ENCODE assay signal across 8 cellular contexts in the genomic region with DNA sequence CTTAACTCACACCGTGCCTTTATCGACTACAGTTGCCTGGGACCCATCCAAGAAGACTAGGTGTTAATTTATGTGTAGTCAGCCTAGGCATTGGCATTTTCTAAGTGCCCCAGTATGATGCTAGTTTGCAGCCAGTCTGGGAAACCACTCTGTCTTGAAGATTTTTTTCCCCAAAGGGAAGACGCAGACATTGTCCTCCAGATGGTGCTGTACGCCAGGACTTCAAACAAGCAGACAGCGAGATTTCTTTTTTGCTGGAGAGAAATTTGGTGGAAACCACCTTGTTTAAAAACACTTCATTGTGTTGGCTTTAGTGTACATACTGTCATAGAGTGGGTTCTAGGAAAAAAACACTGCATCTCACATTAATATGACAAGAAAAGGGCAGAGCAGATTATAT. TPM values are rescaled to one million over a fixed set of nuclear protein-coding genes. Genes with fewer than 3 reads are reported as not detected.
A peak's percentile ranks its signal among the peaks of the same experiment; 100 is the strongest.
DNase-seq lines count a peak whose midpoint lies in the region; ATAC-seq, FAIRE-seq and TF ChIP-seq lines count a peak whose summit lies in the region.

No MANE protein-coding gene starts in this region.

- H3K4me2 ChIP-seq in A549, result no peak overlapping the region

- H3K27me3 Mint-ChIP-seq in activated CD4-positive, alpha-beta memory T cell treated with anti-CD3 and anti-CD28 coated beads, Interleukin-2, amount 10 ng/mL, durations not matched to agents 7 days and 5 days, result no peaks in the 10 kb centered on the region
- H3K27me3 Mint-ChIP-seq in memory B cell, result no peaks in the 10 kb centered on the region
- H3K27me3 Mint-ChIP-seq in CD4-positive, alpha-beta memory T cell, result no peaks in the 10 kb centered on the region

- no peaks in the 10 kb centered on the region for H3K9me3 Mint-ChIP-seq in activated CD4-positive, alpha-beta memory T cell treated with anti-CD3 and anti-CD28 coated beads, Interleukin-2, amount 10 ng/mL, durations not matched to agents 7 days and 5 days
- no peaks in the 10 kb centered on the region for H3K9me3 Mint-ChIP-seq in memory B cell
- H3K9me3 Mint-ChIP-seq in CD4-positive, alpha-beta memory T cell, result no peaks in the 10 kb centered on the region

- TF ChIP-seq CTCF in A549 (IDR thresholded peaks at IDR 0.05), result peak; percentile 44
- TF ChIP-seq CTCF in sigmoid colon (IDR thresholded peaks at IDR 0.05), result no peak

- H3K36me3 Mint-ChIP-seq in activated CD4-positive, alpha-beta memory T cell treated with anti-CD3 and anti-CD28 coated beads, Interleukin-2, amount 10 ng/mL, durations not matched to agents 7 days and 5 days (ENCODE audit: low read depth), result no peaks in the 10 kb centered on the region
- peaks cover 4% of the 10 kb centered on the region for H3K36me3 Mint-ChIP-seq in memory B cell
- peaks cover 8 to 16% of the 10 kb centered on the region in 2 donors for H3K36me3 Mint-ChIP-seq in CD4-positive, alpha-beta memory T cell

- H3K36me3 ChIP-seq in sigmoid colon, result peaks cover 0 to 7% (median 0%) of the 10 kb centered on the region in 4 donors
- no peaks in the 10 kb centered on the region for H3K36me3 ChIP-seq in CD4-positive, alpha-beta memory T cell (ENCODE audit: insufficient read depth, low read length)

- H3K9me3 ChIP-seq in A549 (no peaks in the 10 kb centered on the region), sigmoid colon (no peaks in the 10 kb centered on the region)
- no peaks in the 10 kb centered on the region for H3K9me3 ChIP-seq in CD4-positive, alpha-beta memory T cell (ENCODE audit: control insufficient read depth in 1 of 2, low read length in 2 of 2)

- no peak overlapping the region for H3K27ac ChIP-seq in A549
- H3K27ac ChIP-seq in sigmoid colon, result no peak overlapping the region
- H3K27ac ChIP-seq in CD4-positive, alpha-beta memory T cell (ENCODE audit: low read depth, low read length), result no peak overlapping the region

- no peaks in the 10 kb centered on the region for H3K27me3 ChIP-seq in sigmoid colon
- H3K27me3 ChIP-seq in CD4-positive, alpha-beta memory T cell (ENCODE audit: insufficient read depth, low read length), result no peaks in the 10 kb centered on the region

- peaks cover 5% of the 10 kb centered on the region for H3K4me1 Mint-ChIP-seq in activated CD4-positive, alpha-beta memory T cell treated with anti-CD3 and anti-CD28 coated beads, Interleukin-2, amount 10 ng/mL, durations not matched to agents 7 days and 5 days
- peaks cover 21% of the 10 kb centered on the region for H3K4me1 Mint-ChIP-seq in memory B cell
- peaks cover 0 to 7% (median 3%) of the 10 kb centered on the region in 4 donors for H3K4me1 Mint-ChIP-seq in CD4-positive, alpha-beta memory T cell

- CTCF ChIA-PET in A549 (lab: Yijun Ruan, JAX), result interaction anchor here (0.7 to 5.0 kb wide), 6 partner anchors 11 to 61 kb away, joined by 3 to 33 read pairs (median 10); a partner anchor contains a TSS
- CTCF ChIA-PET in activated CD4-positive, alpha-beta memory T cell treated with anti-CD3 and anti-CD28 coated beads, Interleukin-2, amount 10 ng/mL, durations not matched to agents 7 days and 5 days (lab: Charles Lee), result interaction anchor here (1.2 to 1.9 kb wide), 2 partner anchors 30 to 57 kb away, joined by 4 to 5 read pairs; a partner anchor contains a TSS
- CTCF ChIA-PET in CD4-positive, alpha-beta memory T cell (lab: Charles Lee; ENCODE audit: partially characterized antibody), result no interaction called here

- FAIRE-seq in A549 (lab: Jason Lieb, UNC) (no peak), G401.6 (lab: Jason Lieb, UNC) (peak; percentile 11)

- TF ChIP-seq POLR2A in A549 (IDR thresholded peaks at IDR 0.05; ENCODE audit: low read length), result no peak
- no peak for TF ChIP-seq POLR2A in sigmoid colon (IDR thresholded peaks at IDR 0.05)

- H3K27ac Mint-ChIP-seq in activated CD4-positive, alpha-beta memory T cell treated with anti-CD3 and anti-CD28 coated beads, Interleukin-2, amount 10 ng/mL, durations not matched to agents 7 days and 5 days, result no peak overlapping the region
- H3K27ac Mint-ChIP-seq in memory B cell, result peak overlapping the region; percentile 38
- H3K27ac Mint-ChIP-seq in CD4-positive, alpha-beta memory T cell, result no peak overlapping the region

- no peak overlapping the region for H3K4me3 Mint-ChIP-seq in activated CD4-positive, alpha-beta memory T cell treated with anti-CD3 and anti-CD28 coated beads, Interleukin-2, amount 10 ng/mL, durations not matched to agents 7 days and 5 days
- no peak overlapping the region for H3K4me3 Mint-ChIP-seq in memory B cell
- H3K4me3 Mint-ChIP-seq in CD4-positive, alpha-beta memory T cell, result no peak overlapping the region

- POLR2A ChIA-PET in A549 (lab: Yijun Ruan, JAX), result no interaction called here
- POLR2A ChIA-PET in activated CD4-positive, alpha-beta memory T cell treated with anti-CD3 and anti-CD28 coated beads, Interleukin-2, amount 10 ng/mL, durations not matched to agents 7 days and 5 days (lab: Charles Lee), result no interaction called here
- POLR2A ChIA-PET in CD4-positive, alpha-beta memory T cell (lab: Charles Lee; ENCODE audit: partially characterized antibody), result no interaction called here

- peak; percentile 61 to 72 for TF ChIP-seq RAD21 in A549 (conservative IDR thresholded peaks at IDR 0.05 in 1 of 2, IDR thresholded peaks at IDR 0.05 in 1 of 2)

- peak in 1 of 2 experiments; percentile 70; a peak in 3 of 6 replicates for ATAC-seq in A549
- no peak for ATAC-seq in memory B cell (ENCODE audit: low read depth)
- no peak for ATAC-seq in GM18517 (IDR thresholded peaks at IDR 0.05; ENCODE audit: unreplicated experiment)

- DNase-seq in A549 (ENCODE audit: low read depth in 1 of 2, low spot score in 1 of 2) (peak in 1 of 2 experiments; percentile 58), NCI-H1092 treated with DMSO at 0.1 percent for 48 hours (lab: John Stamatoyannopoulos, UW) (peak; percentile 40), memory B cell (ENCODE audit: low spot score in 2 of 2) (peak in 1 of 2 donors; percentile 11), sigmoid colon (no peak)
- DNase-seq in activated CD4-positive, alpha-beta memory T cell treated with anti-CD3 and anti-CD28 coated beads, Interleukin-2, amount 10 ng/mL, durations not matched to agents 7 days and 5 days, result peak; percentile 24
- no peak for DNase-seq in CD4-positive, alpha-beta memory T cell

- no peak for TF ChIP-seq EP300 in A549 (IDR thresholded peaks at IDR 0.05)
- no peak for TF ChIP-seq EP300 in sigmoid colon (IDR thresholded peaks at IDR 0.05)

- 59% methylated on average over 5 of the region's 5 CpGs for WGBS in A549 (ENCODE audit: missing lambda C conversion rate)
- whole genome bisulfite sequencing in sigmoid colon, 2 donors, result 63% methylated on average over 5 of the region's 5 CpGs

- no peaks in the 10 kb centered on the region for H3K4me1 ChIP-seq in A549
- no peaks in the 10 kb centered on the region for H3K4me1 ChIP-seq in sigmoid colon
- H3K4me1 ChIP-seq in CD4-positive, alpha-beta memory T cell (ENCODE audit: insufficient read depth, low read length), result no peaks in the 10 kb centered on the region

- H3K4me3 ChIP-seq in A549 (no peak overlapping the region), sigmoid colon (no peak overlapping the region)
- no peak overlapping the region for H3K4me3 ChIP-seq in CD4-positive, alpha-beta memory T cell (ENCODE audit: low read length in 2 of 2)

- intact Hi-C loops in sigmoid colon (cut with DNase I), result loop anchor here (5.0 kb wide), 1 partner anchor 92 kb away; no protein-coding TSS in a partner anchor
- intact Hi-C loops in CD4-positive, alpha-beta memory T cell (cut with micrococcal nuclease), result no loop called here

TF ChIP-seq in A549, 52 proteins besides CTCF, POLR2A, EP300 and RAD21:
- no peak for TF ChIP-seq JUN (IDR thresholded peaks at IDR 0.05)
- TF ChIP-seq SMC3 (IDR thresholded peaks at IDR 0.05), result peak; percentile 33; the same call in 1 of the 3 replicates

RNA-seq across cellular contexts. Expression of a gene that starts 30.0 kb away (rescaled TPM):
- polyA plus RNA-seq in A549 (2011; rRNA removed) (8.8 and 10.9 TPM in 2 replicates), A549 (2017; fragmentation: RNase III; extraction: RNeasy Plus Mini Kit Qiagen cat#74134 plus additional on column Dnase treatment) (6.9 to 7.2 TPM (median 7.1 TPM) in 3 replicates), sigmoid colon (1 to 10 TPM; 2.4 to 4.5 (median 2.8) TPM)
- polyA plus RNA-seq in A549 (2012; cell fraction: cytosol; rRNA removed), result 3.0 and 4.0 TPM in 2 replicates
- 4.2 and 4.3 TPM in 2 replicates for polyA plus RNA-seq in A549 (2012; cell fraction: nucleus; rRNA removed)
- polyA minus RNA-seq in A549 (2011; rRNA and poly(A)+ RNA removed), result 7.4 and 8.5 TPM in 2 replicates
- 1 to 10 TPM; 2.5 to 3.7 TPM for total RNA-seq in activated CD4-positive, alpha-beta memory T cell treated with anti-CD3 and anti-CD28 coated beads, Interleukin-2, amount 10 ng/mL, durations not matched to agents 7 days and 5 days
- 1 to 10 TPM; 2.6 to 5.0 (median 2.9) TPM for total RNA-seq in sigmoid colon
- total RNA-seq in CD4-positive, alpha-beta memory T cell, result 10 to 100 TPM; 13.0 to 13.9 TPM
- polyA plus RNA-seq in CD4-positive, alpha-beta memory T cell, result 10 to 100 TPM in 1 of 2 donors, 1 to 10 TPM in 1; 8.5 to 10.2 TPM

RNA-seq across cellular contexts. Expression of a gene that starts 35.4 kb away (rescaled TPM):
- 2.6 and 3.2 TPM in 2 replicates for polyA plus RNA-seq in A549 (2011; rRNA removed)
- polyA plus RNA-seq in A549 (2012; cell fraction: cytosol; rRNA removed), result 0.86 and 1.0 TPM in 2 replicates
- 1.3 and 1.8 TPM in 2 replicates for polyA plus RNA-seq in A549 (2012; cell fraction: nucleus; rRNA removed)
- polyA plus RNA-seq in A549 (2017; fragmentation: RNase III; extraction: RNeasy Plus Mini Kit Qiagen cat#74134 plus additional on column Dnase treatment), result 1.2 to 1.6 TPM (median 1.3 TPM) in 3 replicates
- 2.5 and 3.1 TPM in 2 replicates for polyA minus RNA-seq in A549 (2011; rRNA and poly(A)+ RNA removed)
- under 1 TPM; 0.18 to 0.20 TPM for total RNA-seq in activated CD4-positive, alpha-beta memory T cell treated with anti-CD3 and anti-CD28 coated beads, Interleukin-2, amount 10 ng/mL, durations not matched to agents 7 days and 5 days
- total RNA-seq in sigmoid colon, result 1 to 10 TPM; 4.8 to 7.2 (median 5.6) TPM
- polyA plus RNA-seq in sigmoid colon, result under 1 TPM in 2 of 3 donors, not detected in 1; 0.52 to 0.60 TPM
- 1 to 10 TPM in 1 of 2 experiments, under 1 TPM in 1; 0.49 to 1.4 TPM for total RNA-seq in CD4-positive, alpha-beta memory T cell
- polyA plus RNA-seq in CD4-positive, alpha-beta memory T cell, result under 1 TPM in 1 of 2 donors, not detected in 1; 0.30 TPM

Comparison
In these comparisons a context has a peak if more than half of its experiments do, and no peak if none do; other contexts are left out.
1. DNase-seq: peak in NCI-H1092 treated with DMSO at 0.1 percent for 48 hours (single experiment) and activated CD4-positive, alpha-beta memory T cell treated with anti-CD3 and anti-CD28 coated beads, Interleukin-2, amount 10 ng/mL, durations not matched to agents 7 days and 5 days (single experiment); none in sigmoid colon (single experiment) and CD4-positive, alpha-beta memory T cell (0 of 5).